ENCODE assay signal across 15 cellular contexts in the genomic region with DNA sequence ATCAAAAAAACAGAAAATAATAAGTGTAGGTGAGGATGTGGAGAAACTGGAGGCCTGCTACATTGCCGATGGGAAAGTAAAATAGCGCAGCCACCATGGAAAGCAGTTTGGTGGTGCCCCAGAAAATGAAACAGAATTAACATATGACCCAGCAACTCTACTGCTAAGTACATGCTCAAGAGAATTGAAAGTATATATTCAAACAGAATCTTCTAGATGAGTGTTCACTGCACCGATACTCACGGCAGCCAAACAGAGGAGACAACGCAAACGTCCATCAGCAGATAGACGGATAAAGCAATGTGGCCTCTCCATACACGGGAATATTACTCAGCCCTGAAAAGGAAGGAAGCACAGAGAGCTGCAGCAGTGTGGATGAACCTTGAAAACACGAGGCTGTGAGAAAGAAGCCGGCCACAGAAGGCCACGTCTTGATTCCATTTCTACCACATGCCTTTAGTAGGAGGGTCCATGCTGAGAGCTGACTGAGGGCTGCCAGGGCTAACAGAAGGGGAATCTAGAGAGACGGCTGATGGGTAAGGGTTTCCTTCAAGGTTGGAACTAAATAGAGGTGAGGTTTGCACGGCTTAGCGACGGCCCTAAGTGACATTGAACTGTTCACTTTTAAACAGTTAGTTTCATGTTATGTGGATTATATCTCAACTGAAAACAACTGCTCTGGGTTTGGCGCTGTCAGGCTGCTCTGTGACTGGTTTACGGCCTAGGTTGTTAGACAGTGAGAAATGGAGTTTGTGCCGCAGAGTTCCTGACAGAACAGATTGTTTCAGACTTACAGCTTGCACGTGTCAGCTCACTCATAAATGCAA.
"Had no signal": no experiment of that assay in that cellular context is flagged by ENCODE, and none has a peak within 500 bp of the region (broad histone marks: within the 10 kb centered on the region; RNA-seq: fewer than 3 reads in every experiment).

No MANE protein-coding gene starts in this region.

- H3K9me3 ChIP-seq: lower lobe of right lung, pancreas, sigmoid colon, thoracic aorta, upper lobe of right lung had no signal

- H3K36me3 ChIP-seq: pancreas, sigmoid colon, stomach, thoracic aorta, upper lobe of right lung had no signal

- H3K4me1 ChIP-seq: lower lobe of right lung, pancreas, sigmoid colon, stomach, upper lobe of right lung had no signal

- ATAC-seq: activated CD8-positive, alpha-beta memory T cell treated with anti-CD3 and anti-CD28 coated beads, Interleukin-2, amount 10 ng/mL, durations not matched to agents 7 days and 5 days; activated T-cell treated with anti-CD3 and anti-CD28 coated beads, Interleukin-2, amount 50 U/mL, for 4 hours; lower lobe of right lung; pancreas; T-cell; upper lobe of right lung had no signal

- H3K27ac Mint-ChIP-seq: mesothelial cell of epicardium, T-cell had no signal

- H3K36me3 Mint-ChIP-seq: T-cell had no signal

- H3K9me3 Mint-ChIP-seq: activated T-cell treated with anti-CD3 and anti-CD28 coated beads, Interleukin-2, amount 50 U/mL, for 4 hours; T-cell had no signal

- H3K4me3 Mint-ChIP-seq: activated CD8-positive, alpha-beta memory T cell treated with anti-CD3 and anti-CD28 coated beads, Interleukin-2, amount 10 ng/mL, durations not matched to agents 7 days and 5 days; activated T-cell treated with anti-CD3 and anti-CD28 coated beads, Interleukin-2, amount 50 U/mL, for 4 hours; mesothelial cell of epicardium; T-cell had no signal

- H3K4me1 Mint-ChIP-seq: mesothelial cell of epicardium had no signal

- H3K27me3 Mint-ChIP-seq: activated CD8-positive, alpha-beta memory T cell treated with anti-CD3 and anti-CD28 coated beads, Interleukin-2, amount 10 ng/mL, durations not matched to agents 7 days and 5 days had no signal

- DNase-seq: activated T-cell treated with anti-CD3 and anti-CD28 coated beads, Interleukin-2, amount 50 U/mL, for 4 hours; aorta; effector memory CD4-positive, alpha-beta T cell; foreskin fibroblast; lower lobe of right lung; pancreas; sigmoid colon; stimulated activated CD4-positive, alpha-beta T cell treated with anti-CD3 and anti-CD28 coated beads, Interleukin-1b, Interleukin-23, amount 100 ng/mL, for 48 hours; stomach; T-cell; upper lobe of right lung had no signal

- H3K4me3 ChIP-seq: lower lobe of right lung, pancreas, sigmoid colon, SK-N-MC, stomach, thoracic aorta, upper lobe of right lung had no signal

- H3K27me3 ChIP-seq: pancreas, upper lobe of right lung had no signal

- H3K27ac ChIP-seq: lower lobe of right lung, pancreas, sigmoid colon, SK-N-MC, stomach, thoracic aorta, upper lobe of right lung had no signal
